In the genomic region with DNA sequence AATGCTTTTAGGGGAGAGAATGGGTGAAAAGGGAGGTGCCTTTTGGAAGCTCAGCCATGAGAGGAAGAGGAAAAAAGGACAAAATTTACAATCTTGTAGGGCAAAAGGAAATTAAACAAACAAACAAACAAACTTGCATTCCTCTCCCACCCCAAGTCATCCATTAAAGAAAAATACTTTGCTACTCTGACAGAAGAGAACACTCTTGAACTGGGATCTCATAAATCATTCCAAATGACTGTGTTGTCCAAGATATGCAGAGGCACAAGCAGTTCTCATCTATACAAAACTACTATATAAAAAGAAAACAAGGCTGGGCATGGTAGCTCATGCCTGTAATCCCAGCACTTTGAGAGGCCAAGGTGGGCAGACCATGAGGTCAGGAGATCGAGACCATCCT, we compare ENCODE assay signal across 25 cellular contexts.
"Had no signal": no experiment of that assay in that cellular context is flagged by ENCODE, and none has a peak within 500 bp of the region (broad histone marks: within the 10 kb centered on the region; RNA-seq: fewer than 3 reads in every experiment).

No MANE protein-coding gene starts in this region.

- H3K4me1 Mint-ChIP-seq: activated CD4-positive, alpha-beta T cell treated with anti-CD3 and anti-CD28 coated beads, Interleukin-2, amount 10 ng/mL, durations not matched to agents 7 days and 5 days; activated naive CD8-positive, alpha-beta T cell treated with anti-CD3 and anti-CD28 coated beads, Interleukin-2, amount 50 U/mL, for 24 hours; brain had no signal

- H3K27me3 Mint-ChIP-seq: activated CD4-positive, alpha-beta T cell treated with anti-CD3 and anti-CD28 coated beads, Interleukin-2, amount 10 ng/mL, durations not matched to agents 7 days and 5 days; activated naive CD8-positive, alpha-beta T cell treated with anti-CD3 and anti-CD28 coated beads, Interleukin-2, amount 50 U/mL, for 24 hours; brain; natural killer cell treated with Interleukin-12 subunit alpha and Interleukin-12 subunit beta and Interleukin-15 and Interleukin-18, amount 100 ng/mL, for 72 hours had no signal

- H3K27me3 ChIP-seq: hepatocyte, left lung, neutrophil, ovary, right atrium auricular region, tibial artery had no signal

- H3K4me1 ChIP-seq: left lung, prostate gland, right atrium auricular region, tibial artery had no signal

- H3K36me3 ChIP-seq: ovary, prostate gland, WERI-Rb-1 had no signal

- H3K9me3 ChIP-seq: left lung, neutrophil, ovary, prostate gland, right atrium auricular region, tibial artery had no signal

- DNase-seq: activated CD4-positive, alpha-beta T cell treated with anti-CD3 and anti-CD28 coated beads, Interleukin-2, amount 10 ng/mL, durations not matched to agents 7 days and 5 days; activated CD4-positive, CD25-positive, alpha-beta regulatory T cell treated with anti-CD3 and anti-CD28 coated beads, Interleukin-2, amount 50 U/mL, for 72 hours; activated CD8-positive, alpha-beta memory T cell treated with anti-CD3 and anti-CD28 coated beads, Interleukin-2, amount 50 U/mL, for 4 hours; activated effector memory CD4-positive, alpha-beta T cell treated with Interleukin-2 at 50 U/mL for 16 hours; activated naive CD4-positive, alpha-beta T cell treated with anti-CD3 and anti-CD28 coated beads for 36 hours; activated naive CD8-positive, alpha-beta T cell treated with anti-CD3 and anti-CD28 coated beads, Interleukin-2, amount 50 U/mL, for 24 hours; activated T-cell treated with anti-CD3 and anti-CD28 coated beads, Interleukin-2, amount 50 U/mL, for 48 hours; anterior cingulate cortex; effector memory CD4-positive, alpha-beta T cell; glutamatergic neuron; immature natural killer cell; left lung; ovary; stimulated activated CD4-positive, alpha-beta T cell treated with anti-CD3 and anti-CD28 coated beads, Interleukin-4, amount 100 ng/mL, for 4 hours; stimulated activated naive CD8-positive, alpha-beta T cell treated with anti-CD3 and anti-CD28 coated beads, Interleukin-15, Interleukin-2, amounts not matched to agents 100 U/mL and 50 U/mL, for 24 hours; tibial artery; WERI-Rb-1 had no signal

- H3K4me3 Mint-ChIP-seq: activated CD4-positive, alpha-beta T cell treated with anti-CD3 and anti-CD28 coated beads, Interleukin-2, amount 10 ng/mL, durations not matched to agents 7 days and 5 days; activated naive CD4-positive, alpha-beta T cell treated with anti-CD3 and anti-CD28 coated beads for 36 hours; activated naive CD8-positive, alpha-beta T cell treated with anti-CD3 and anti-CD28 coated beads, Interleukin-2, amount 50 U/mL, for 24 hours; brain; immature natural killer cell; natural killer cell treated with Interleukin-12 subunit alpha and Interleukin-12 subunit beta and Interleukin-15 and Interleukin-18, amount 100 ng/mL, for 72 hours had no signal

- ATAC-seq: activated naive CD8-positive, alpha-beta T cell treated with anti-CD3 and anti-CD28 coated beads, Interleukin-2, amount 50 U/mL, for 24 hours; esophagus mucosa; left lung; natural killer cell treated with Interleukin-12 subunit alpha and Interleukin-12 subunit beta and Interleukin-15 and Interleukin-18, amount 100 ng/mL, for 72 hours; stimulated activated naive CD8-positive, alpha-beta T cell treated with anti-CD3 and anti-CD28 coated beads, Interleukin-15, Interleukin-2, amounts not matched to agents 100 U/mL and 50 U/mL, for 24 hours had no signal

- H3K27ac ChIP-seq: hepatocyte, left lung, neutrophil, ovary, prostate gland, right atrium auricular region, tibial artery, WERI-Rb-1 had no signal

- H3K4me3 ChIP-seq: hepatocyte, left lung, lung, ovary, prostate gland, right atrium auricular region, tibial artery had no signal

- H3K27ac Mint-ChIP-seq: activated CD4-positive, alpha-beta T cell treated with anti-CD3 and anti-CD28 coated beads, Interleukin-2, amount 10 ng/mL, durations not matched to agents 7 days and 5 days; activated naive CD4-positive, alpha-beta T cell treated with anti-CD3 and anti-CD28 coated beads for 36 hours; activated naive CD8-positive, alpha-beta T cell treated with anti-CD3 and anti-CD28 coated beads, Interleukin-2, amount 50 U/mL, for 24 hours; brain; natural killer cell treated with Interleukin-12 subunit alpha and Interleukin-12 subunit beta and Interleukin-15 and Interleukin-18, amount 100 ng/mL, for 72 hours had no signal

- H3K9me3 Mint-ChIP-seq: activated CD4-positive, alpha-beta T cell treated with anti-CD3 and anti-CD28 coated beads, Interleukin-2, amount 10 ng/mL, durations not matched to agents 7 days and 5 days; activated naive CD4-positive, alpha-beta T cell treated with anti-CD3 and anti-CD28 coated beads for 36 hours; activated naive CD8-positive, alpha-beta T cell treated with anti-CD3 and anti-CD28 coated beads, Interleukin-2, amount 50 U/mL, for 24 hours; brain; immature natural killer cell; natural killer cell treated with Interleukin-12 subunit alpha and Interleukin-12 subunit beta and Interleukin-15 and Interleukin-18, amount 100 ng/mL, for 72 hours had no signal
